Comparison of ENCODE assay signal across 8 cellular contexts in genomic region chr12:43965899-43966298, GRCh38.
"Had no signal": no experiment of that assay in that cellular context is flagged by ENCODE, and none has a peak within 500 bp of the region (broad histone marks: within the 10 kb centered on the region; RNA-seq: fewer than 3 reads in every experiment).

No MANE protein-coding gene starts in this region.

- H3K4me3 ChIP-seq: GM12878 had no signal

- FAIRE-seq: G401.6, GM12878, GM12891, GM12892, GM18507, GM19239 had no signal

- ATAC-seq: GM12878 had no signal

- DNase-seq: GDM1, GF-D8 had no signal
